In the genomic region with DNA sequence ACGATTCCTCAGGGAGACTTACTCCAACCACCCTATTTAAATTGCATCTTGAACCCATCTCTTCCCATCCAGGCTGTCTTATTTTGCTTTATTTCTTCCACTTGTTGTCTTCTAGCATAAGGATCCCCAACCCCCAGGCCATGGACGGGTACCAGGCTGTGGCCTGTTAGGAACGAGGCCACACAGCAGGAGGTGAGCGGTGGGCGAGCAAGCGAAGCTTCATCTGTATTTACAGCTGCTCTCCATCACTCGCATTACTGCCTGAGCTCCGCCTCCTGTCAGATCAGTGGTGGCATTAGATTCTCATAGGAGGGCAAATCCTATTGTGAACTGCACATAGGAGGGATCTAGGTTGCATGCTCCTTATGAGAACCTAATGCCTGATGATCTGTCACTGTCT, we compare ENCODE assay signal across 1 cellular context. TPM values are rescaled to one million over a fixed set of nuclear protein-coding genes. Genes with fewer than 3 reads are reported as not detected.
"Had no signal": no experiment of that assay in that cellular context is flagged by ENCODE, and none has a peak within 500 bp of the region (broad histone marks: within the 10 kb centered on the region; RNA-seq: fewer than 3 reads in every experiment).

No MANE protein-coding gene starts in this region.

RNA-seq across cellular contexts. Expression of gene RBM20, which starts 16.2 kb away (rescaled TPM):
- total RNA-seq: natural killer cell treated with Interleukin-12 subunit alpha and Interleukin-12 subunit beta and Interleukin-15 and Interleukin-18, amount 100 ng/mL, for 72 hours had no signal
